Comparison of ENCODE assay signal across 20 cellular contexts in the genomic region with DNA sequence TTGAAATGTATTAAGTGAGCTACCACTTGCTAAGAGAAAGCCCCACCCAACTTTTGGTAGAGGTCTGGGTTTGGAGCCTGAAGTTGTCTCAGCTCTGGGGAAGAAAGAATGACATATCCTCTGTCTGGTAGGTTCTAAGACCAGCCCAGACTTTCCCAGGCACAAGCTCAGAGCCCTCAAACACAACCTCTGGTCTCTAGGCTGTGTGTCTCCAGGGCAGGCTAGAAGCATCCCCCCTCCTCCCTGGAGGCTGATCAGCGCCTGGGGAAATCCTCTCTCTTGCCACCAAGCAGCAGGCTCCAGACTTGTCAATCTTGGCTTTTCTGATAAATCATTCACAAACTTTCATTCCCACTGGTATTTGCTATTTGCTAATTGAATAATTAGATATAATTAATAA.
DNase-seq lines count a peak whose midpoint lies in the region; ATAC-seq and TF ChIP-seq lines count a peak whose summit lies in the region.
"Had no signal": no experiment of that assay in that cellular context is flagged by ENCODE, and none has a peak within 500 bp of the region (broad histone marks: within the 10 kb centered on the region; RNA-seq: fewer than 3 reads in every experiment).

No MANE protein-coding gene starts in this region.

- H3K9me3 ChIP-seq in BLaER1: no peaks in the 10 kb centered on the region
- no peaks in the 10 kb centered on the region for H3K9me3 ChIP-seq in endodermal cell (ENCODE audit: control insufficient read depth, low read length)
- H3K9me3 ChIP-seq in naive thymus-derived CD4-positive, alpha-beta T cell (ENCODE audit: control insufficient read depth in 2 of 3, low read length in 3 of 3): no peaks in the 10 kb centered on the region

- H3K36me3 ChIP-seq in BLaER1 (no peaks in the 10 kb centered on the region), endodermal cell (ENCODE audit: control insufficient read depth, insufficient read depth, low read length) (no peaks in the 10 kb centered on the region)
- H3K36me3 ChIP-seq in naive thymus-derived CD4-positive, alpha-beta T cell (ENCODE audit: control insufficient read depth in 2 of 3, insufficient read depth in 3 of 3, low read length in 3 of 3): no peaks in the 10 kb centered on the region

- H3K4me3 ChIP-seq in BLaER1 (no peak overlapping the region), endodermal cell (ENCODE audit: low read length) (no peak overlapping the region)
- no peak overlapping the region for H3K4me3 ChIP-seq in naive thymus-derived CD4-positive, alpha-beta T cell (ENCODE audit: low read length)
- H3K4me3 ChIP-seq: GM12878 had no signal

- H3K9me3 Mint-ChIP-seq in endodermal cell: no peaks in the 10 kb centered on the region
- peaks cover 0 to 2% (median 0%) of the 10 kb centered on the region in 11 donors for H3K9me3 Mint-ChIP-seq in naive thymus-derived CD4-positive, alpha-beta T cell
- H3K9me3 Mint-ChIP-seq: CD4-positive, alpha-beta T cell had no signal

- DNase-seq in NCI-H2171 treated with DMSO at 0.1 percent for 48 hours (lab: John Stamatoyannopoulos, UW) (peak; percentile 77), NCI-H2171 (lab: John Stamatoyannopoulos, UW) (no peak), NCI-H524 treated with DMSO at 0.1 percent for 48 hours (lab: John Stamatoyannopoulos, UW) (peak; percentile 52), endodermal cell (peak; percentile 36), KG1 (lab: John Stamatoyannopoulos, UW) (no peak)
- DNase-seq in activated CD4-positive, alpha-beta T cell treated with anti-CD3 and anti-CD28 coated beads for 48 hours: no peak
- DNase-seq in naive thymus-derived CD4-positive, alpha-beta T cell: no peak
- DNase-seq: CD4-positive, alpha-beta T cell; EL; GDM1; HCEC 1CT; KBM-7; MM.1S; NCI-H1417; NCI-H187; NCI-H2081 treated with DMSO at 0.1 percent for 48 hours; PC-3 had no signal

- no peaks in the 10 kb centered on the region for H3K36me3 Mint-ChIP-seq in endodermal cell (ENCODE audit: low read depth)
- H3K36me3 Mint-ChIP-seq in naive thymus-derived CD4-positive, alpha-beta T cell: no peaks in the 10 kb centered on the region

- H3K27me3 Mint-ChIP-seq in endodermal cell (ENCODE audit: insufficient read depth): peaks cover 12% of the 10 kb centered on the region
- peaks cover 9 to 26% (median 13%) of the 10 kb centered on the region in 5 donors for H3K27me3 Mint-ChIP-seq in naive thymus-derived CD4-positive, alpha-beta T cell

- ATAC-seq in naive thymus-derived CD4-positive, alpha-beta T cell: no peak
- ATAC-seq: GM12878, PC-3, SK-N-SH treated with all-trans-retinoic acid at 6 μM for 48 hours had no signal

- no peak overlapping the region for H3K4me3 Mint-ChIP-seq in endodermal cell
- H3K4me3 Mint-ChIP-seq in naive thymus-derived CD4-positive, alpha-beta T cell: no peak overlapping the region
- H3K4me3 Mint-ChIP-seq: CD4-positive, alpha-beta T cell had no signal

- H3K4me1 ChIP-seq in BLaER1: peaks cover 19% of the 10 kb centered on the region
- peaks cover 2% of the 10 kb centered on the region for H3K4me1 ChIP-seq in endodermal cell (ENCODE audit: control insufficient read depth, insufficient read depth, low read length)
- H3K4me1 ChIP-seq in naive thymus-derived CD4-positive, alpha-beta T cell (ENCODE audit: control insufficient read depth in 2 of 2, insufficient read depth in 2 of 2, low read length in 2 of 2): no peaks in the 10 kb centered on the region

- WGBS in endodermal cell (ENCODE audit: insufficient coverage in 1 of 2, insufficient read length in 1 of 2), 2 experiments: 75% methylated on average over 1 of the region's 1 CpG; no CpG with 5 or more reads in 1 of the 2 experiments

- intact Hi-C loops in naive thymus-derived CD4-positive, alpha-beta T cell (cut with micrococcal nuclease): no loop called here

- CTCF ChIA-PET in naive thymus-derived CD4-positive, alpha-beta T cell (lab: Charles Lee): no interaction called here

- H3K27me3 ChIP-seq in BLaER1: no peaks in the 10 kb centered on the region
- no peaks in the 10 kb centered on the region for H3K27me3 ChIP-seq in endodermal cell (ENCODE audit: control insufficient read depth, insufficient read depth, low read length, poor library complexity, severe bottlenecking)
- H3K27me3 ChIP-seq in naive thymus-derived CD4-positive, alpha-beta T cell (ENCODE audit: control insufficient read depth in 2 of 2, insufficient read depth in 2 of 2, low read length in 2 of 2): no peaks in the 10 kb centered on the region

- peak overlapping the region; percentile 19 for H3K4me2 ChIP-seq in BLaER1

- TF ChIP-seq CTCF in endodermal cell (conservative IDR thresholded peaks at IDR 0.05): no peak

- no peaks in the 10 kb centered on the region for H4K20me1 ChIP-seq in BLaER1

- POLR2A ChIA-PET in naive thymus-derived CD4-positive, alpha-beta T cell (lab: Charles Lee): no interaction called here

- H3K4me1 Mint-ChIP-seq in endodermal cell: peaks cover 13% of the 10 kb centered on the region
- peaks cover 0 to 11% (median 0%) of the 10 kb centered on the region in 7 donors for H3K4me1 Mint-ChIP-seq in naive thymus-derived CD4-positive, alpha-beta T cell

- H3K9ac ChIP-seq in BLaER1 (no peak overlapping the region), endodermal cell (ENCODE audit: extremely low read depth, low read length, poor library complexity, severe bottlenecking) (no peak overlapping the region)

- no peak overlapping the region for H3K27ac Mint-ChIP-seq in endodermal cell
- H3K27ac Mint-ChIP-seq in naive thymus-derived CD4-positive, alpha-beta T cell: no peak overlapping the region
- H3K27ac Mint-ChIP-seq: CD4-positive, alpha-beta T cell had no signal

- H3K27ac ChIP-seq in BLaER1: no peak overlapping the region
- H3K27ac ChIP-seq in endodermal cell (ENCODE audit: low read depth, low read length): no peak overlapping the region
- no peak overlapping the region for H3K27ac ChIP-seq in naive thymus-derived CD4-positive, alpha-beta T cell (ENCODE audit: low read depth, low read length)

Comparison
In these comparisons a context has a peak if more than half of its experiments do, and no peak if none do; other contexts are left out.
1. DNase-seq: peak in NCI-H2171 treated with DMSO at 0.1 percent for 48 hours (single experiment), NCI-H524 treated with DMSO at 0.1 percent for 48 hours (single experiment) and endodermal cell (single experiment); none in NCI-H2171 (single experiment), activated CD4-positive, alpha-beta T cell treated with anti-CD3 and anti-CD28 coated beads for 48 hours (single experiment), naive thymus-derived CD4-positive, alpha-beta T cell (0 of 9) and KG1 (single experiment).